ENCODE assay signal across 1 cellular context in the genomic region with DNA sequence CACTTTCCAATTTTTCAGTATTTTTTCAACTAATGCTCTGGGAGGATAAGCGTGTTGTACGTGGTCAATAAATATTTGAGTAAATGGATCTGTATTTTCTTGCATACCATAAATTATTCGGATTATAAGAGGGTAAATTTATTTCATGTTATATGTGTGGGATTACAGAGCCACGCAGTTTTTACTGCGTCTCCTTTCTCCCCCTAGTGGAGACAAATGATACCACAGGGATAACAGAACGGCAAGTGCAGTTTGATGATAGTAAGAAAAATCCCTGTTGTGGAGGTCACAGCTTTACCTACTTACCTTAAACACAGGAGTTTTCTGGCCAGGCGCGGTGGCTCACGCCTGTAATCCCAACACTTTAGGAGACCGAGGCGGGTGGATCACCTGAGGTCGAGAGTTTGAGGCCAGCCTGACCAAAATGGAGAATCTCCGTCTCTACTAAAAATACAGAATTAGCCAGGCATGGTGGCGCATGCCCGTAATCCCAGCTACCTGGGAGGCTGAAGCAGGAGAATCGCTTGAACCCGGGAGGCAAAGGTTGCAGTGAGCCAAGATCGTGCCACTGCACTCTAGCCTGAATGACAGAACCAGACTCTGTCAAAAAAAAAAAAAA.
TF ChIP-seq lines count a peak whose summit lies in the region.

No MANE protein-coding gene starts in this region.

TF ChIP-seq in HCT116, 20 proteins besides CTCF, POLR2A, EP300 and RAD21 (continued from another document):
- TF ChIP-seq, protein P1, sequence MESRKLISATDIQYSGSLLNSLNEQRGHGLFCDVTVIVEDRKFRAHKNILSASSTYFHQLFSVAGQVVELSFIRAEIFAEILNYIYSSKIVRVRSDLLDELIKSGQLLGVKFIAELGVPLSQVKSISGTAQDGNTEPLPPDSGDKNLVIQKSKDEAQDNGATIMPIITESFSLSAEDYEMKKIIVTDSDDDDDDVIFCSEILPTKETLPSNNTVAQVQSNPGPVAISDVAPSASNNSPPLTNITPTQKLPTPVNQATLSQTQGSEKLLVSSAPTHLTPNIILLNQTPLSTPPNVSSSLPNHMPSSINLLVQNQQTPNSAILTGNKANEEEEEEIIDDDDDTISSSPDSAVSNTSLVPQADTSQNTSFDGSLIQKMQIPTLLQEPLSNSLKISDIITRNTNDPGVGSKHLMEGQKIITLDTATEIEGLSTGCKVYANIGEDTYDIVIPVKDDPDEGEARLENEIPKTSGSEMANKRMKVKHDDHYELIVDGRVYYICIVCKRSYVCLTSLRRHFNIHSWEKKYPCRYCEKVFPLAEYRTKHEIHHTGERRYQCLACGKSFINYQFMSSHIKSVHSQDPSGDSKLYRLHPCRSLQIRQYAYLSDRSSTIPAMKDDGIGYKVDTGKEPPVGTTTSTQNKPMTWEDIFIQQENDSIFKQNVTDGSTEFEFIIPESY (IDR thresholded peaks at IDR 0.05; ENCODE audit: extremely low read depth, insufficient replicate concordance, low read length) = no peak
- TF ChIP-seq FOSL1 (IDR thresholded peaks at IDR 0.05; ENCODE audit: low read depth) = no peak
- TF ChIP-seq, protein P2, sequence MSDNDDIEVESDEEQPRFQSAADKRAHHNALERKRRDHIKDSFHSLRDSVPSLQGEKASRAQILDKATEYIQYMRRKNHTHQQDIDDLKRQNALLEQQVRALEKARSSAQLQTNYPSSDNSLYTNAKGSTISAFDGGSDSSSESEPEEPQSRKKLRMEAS (IDR thresholded peaks at IDR 0.05) = no peak
- no peak for TF ChIP-seq ZFX (IDR thresholded peaks at IDR 0.05)
- no peak for TF ChIP-seq ELF1 (IDR thresholded peaks at IDR 0.05; ENCODE audit: borderline replicate concordance, low read depth)
- TF ChIP-seq SRF (IDR thresholded peaks at IDR 0.05; ENCODE audit: low read depth) = no peak
- no peak for TF ChIP-seq EZH2 (IDR thresholded peaks at IDR 0.05)
- TF ChIP-seq, protein P3, sequence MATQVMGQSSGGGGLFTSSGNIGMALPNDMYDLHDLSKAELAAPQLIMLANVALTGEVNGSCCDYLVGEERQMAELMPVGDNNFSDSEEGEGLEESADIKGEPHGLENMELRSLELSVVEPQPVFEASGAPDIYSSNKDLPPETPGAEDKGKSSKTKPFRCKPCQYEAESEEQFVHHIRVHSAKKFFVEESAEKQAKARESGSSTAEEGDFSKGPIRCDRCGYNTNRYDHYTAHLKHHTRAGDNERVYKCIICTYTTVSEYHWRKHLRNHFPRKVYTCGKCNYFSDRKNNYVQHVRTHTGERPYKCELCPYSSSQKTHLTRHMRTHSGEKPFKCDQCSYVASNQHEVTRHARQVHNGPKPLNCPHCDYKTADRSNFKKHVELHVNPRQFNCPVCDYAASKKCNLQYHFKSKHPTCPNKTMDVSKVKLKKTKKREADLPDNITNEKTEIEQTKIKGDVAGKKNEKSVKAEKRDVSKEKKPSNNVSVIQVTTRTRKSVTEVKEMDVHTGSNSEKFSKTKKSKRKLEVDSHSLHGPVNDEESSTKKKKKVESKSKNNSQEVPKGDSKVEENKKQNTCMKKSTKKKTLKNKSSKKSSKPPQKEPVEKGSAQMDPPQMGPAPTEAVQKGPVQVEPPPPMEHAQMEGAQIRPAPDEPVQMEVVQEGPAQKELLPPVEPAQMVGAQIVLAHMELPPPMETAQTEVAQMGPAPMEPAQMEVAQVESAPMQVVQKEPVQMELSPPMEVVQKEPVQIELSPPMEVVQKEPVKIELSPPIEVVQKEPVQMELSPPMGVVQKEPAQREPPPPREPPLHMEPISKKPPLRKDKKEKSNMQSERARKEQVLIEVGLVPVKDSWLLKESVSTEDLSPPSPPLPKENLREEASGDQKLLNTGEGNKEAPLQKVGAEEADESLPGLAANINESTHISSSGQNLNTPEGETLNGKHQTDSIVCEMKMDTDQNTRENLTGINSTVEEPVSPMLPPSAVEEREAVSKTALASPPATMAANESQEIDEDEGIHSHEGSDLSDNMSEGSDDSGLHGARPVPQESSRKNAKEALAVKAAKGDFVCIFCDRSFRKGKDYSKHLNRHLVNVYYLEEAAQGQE (IDR thresholded peaks at IDR 0.05; ENCODE audit: low read depth) = no peak
